Comparison of ENCODE assay signal across 26 cellular contexts in the genomic region with DNA sequence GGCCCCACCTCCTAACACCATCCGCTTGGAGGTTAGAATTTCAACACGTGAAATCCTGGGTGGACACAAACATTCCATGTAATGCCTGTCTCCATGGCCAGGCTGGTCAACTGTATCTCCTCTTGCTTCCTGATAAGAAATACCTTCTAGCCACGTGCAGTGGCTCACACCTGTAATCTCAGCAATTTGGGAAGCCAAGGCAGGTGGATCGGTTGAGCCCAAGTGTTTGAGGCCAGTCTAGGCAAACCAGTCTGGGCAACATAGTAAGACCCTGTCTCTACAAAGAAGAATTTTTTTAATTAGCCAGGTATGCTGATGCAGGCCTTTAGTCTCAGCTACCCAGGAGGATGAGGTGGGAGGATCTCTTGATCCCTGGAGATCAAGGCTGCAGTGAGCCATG.
"Had no signal": no experiment of that assay in that cellular context is flagged by ENCODE, and none has a peak within 500 bp of the region (broad histone marks: within the 10 kb centered on the region; RNA-seq: fewer than 3 reads in every experiment).

No MANE protein-coding gene starts in this region.

- H3K4me3 ChIP-seq: stomach, suprapubic skin, testis, thoracic aorta, thyroid gland, tibial artery, tibial nerve, transverse colon, upper lobe of left lung, upper lobe of right lung, uterus, vagina had no signal

- H3K36me3 ChIP-seq: stomach, suprapubic skin, thoracic aorta, thyroid gland, tibial artery, tibial nerve, transverse colon, upper lobe of left lung, upper lobe of right lung, uterus, vagina had no signal

- H3K4me1 ChIP-seq: stomach, suprapubic skin, thyroid gland, tibial artery, tibial nerve, upper lobe of right lung, uterus, vagina had no signal

- H3K27ac ChIP-seq: stomach, suprapubic skin, testis, thoracic aorta, thyroid gland, tibial artery, tibial nerve, transverse colon, upper lobe of left lung, upper lobe of right lung, uterus, vagina had no signal

- H3K9me3 ChIP-seq: stomach, suprapubic skin, testis, thoracic aorta, thyroid gland, tibial artery, tibial nerve, transverse colon, upper lobe of left lung, upper lobe of right lung, uterus, vagina had no signal

- H3K27me3 ChIP-seq: stomach, suprapubic skin, testis, thyroid gland, tibial artery, tibial nerve, transverse colon, upper lobe of left lung, uterus, vagina had no signal

- DNase-seq: stimulated activated CD4-positive, alpha-beta T cell treated with anti-CD3 and anti-CD28 coated beads, Interleukin-2, amount 100 ng/mL, for 48 hours; stimulated activated CD4-positive, alpha-beta T cell treated with anti-CD3 and anti-CD28 coated beads, Interleukin-4, amount 100 ng/mL, for 1 hour; stimulated activated CD4-positive, alpha-beta T cell treated with anti-CD3 and anti-CD28 coated beads, Interleukin-4, amount 100 ng/mL, for 24 hours; stimulated activated CD4-positive, alpha-beta T cell treated with anti-CD3 and anti-CD28 coated beads, Interleukin-4, amount 100 ng/mL, for 4 hours; stimulated activated CD8-positive, alpha-beta memory T cell treated with anti-CD3 and anti-CD28 coated beads, Interleukin-4, amount 100 ng/mL, for 48 hours; stimulated activated naive B cell treated with anti-CD40 and anti-IgM and Interleukin-4, amounts not matched to agents 10 μg/mL and 1 μg/mL and 100 μg/mL, for 72 hours; stimulated activated naive CD4-positive, alpha-beta T cell; stimulated activated naive CD4-positive, alpha-beta T cell treated with Interleukin-2 at 50 U/mL for 16 hours; stimulated activated naive CD8-positive, alpha-beta T cell treated with anti-CD3 and anti-CD28 coated beads, Interleukin-15, amount 100 ng/mL, for 72 hours; stimulated activated naive CD8-positive, alpha-beta T cell treated with anti-CD3 and anti-CD28 coated beads, Interleukin-15, Interleukin-2, amounts not matched to agents 100 U/mL and 50 U/mL, for 24 hours; stomach; substantia nigra; testis; thyroid gland; tibial artery; transverse colon; upper lobe of left lung; upper lobe of right lung; uterus had no signal

- ATAC-seq: stimulated activated effector memory CD8-positive, alpha-beta T cell treated with anti-CD3 and anti-CD28 coated beads, Interleukin-12 subunit alpha, Interleukin-12 subunit beta, amount 100 ng/mL, for 72 hours; stimulated activated memory B cell treated with anti-CD40 and anti-IgM and Interleukin-4, amounts not matched to agents 10 μg/mL and 1 μg/mL and 100 μg/mL, for 72 hours; stimulated activated naive B cell treated with anti-CD40 and anti-IgM and Interleukin-4, amounts not matched to agents 10 μg/mL and 1 μg/mL and 100 μg/mL, for 72 hours; stimulated activated naive CD8-positive, alpha-beta T cell treated with anti-CD3 and anti-CD28 coated beads, Interleukin-15, amount 100 ng/mL, for 72 hours; stimulated activated naive CD8-positive, alpha-beta T cell treated with anti-CD3 and anti-CD28 coated beads, Interleukin-15, Interleukin-2, amounts not matched to agents 100 U/mL and 50 U/mL, for 24 hours; upper lobe of right lung had no signal

- FAIRE-seq: urothelium cell line had no signal
